Comparison of ENCODE assay signal across 17 cellular contexts in genomic region chr1:187474266-187474665, GRCh38.
A peak's percentile ranks its signal among the peaks of the same experiment; 100 is the strongest.
DNase-seq lines count a peak whose midpoint lies in the region; ATAC-seq and TF ChIP-seq lines count a peak whose summit lies in the region.
"Had no signal": no experiment of that assay in that cellular context is flagged by ENCODE, and none has a peak within 500 bp of the region (broad histone marks: within the 10 kb centered on the region; RNA-seq: fewer than 3 reads in every experiment).

No MANE protein-coding gene starts in this region.

- H3K27ac Mint-ChIP-seq in natural killer cell, result no peak overlapping the region
- H3K27ac Mint-ChIP-seq: activated CD4-positive, alpha-beta T cell treated with anti-CD3 and anti-CD28 coated beads, Interleukin-2, amount 10 ng/mL, durations not matched to agents 24 days and 14 days; dendritic cell treated with granulocyte-macrophage colony-stimulating factor and Interleukin-4, amounts not matched to agents 40 ng/mL and 50 ng/mL, for 4 days; neural progenitor cell; stimulated activated naive B cell treated with anti-CD40 and anti-IgM and Interleukin-4, amounts not matched to agents 10 μg/mL and 1 μg/mL and 100 μg/mL, for 72 hours had no signal

- ATAC-seq in natural killer cell (no peak), HG02970 (IDR thresholded peaks at IDR 0.05; ENCODE audit: low FRiP score, unreplicated experiment) (no peak)
- ATAC-seq: activated T-cell treated with anti-CD3 and anti-CD28 coated beads, Interleukin-2, amount 50 U/mL, for 4 hours; right lobe of liver; stimulated activated naive B cell treated with anti-CD40 and anti-IgM and Interleukin-4, amounts not matched to agents 10 μg/mL and 1 μg/mL and 100 μg/mL, for 72 hours had no signal

- H3K9me3 Mint-ChIP-seq in natural killer cell, result peaks cover 10 to 16% of the 10 kb centered on the region in 2 donors

- H3K4me3 Mint-ChIP-seq in natural killer cell, result no peak overlapping the region
- H3K4me3 Mint-ChIP-seq: activated CD4-positive, alpha-beta T cell treated with anti-CD3 and anti-CD28 coated beads, Interleukin-2, amount 10 ng/mL, durations not matched to agents 24 days and 14 days; activated T-cell treated with anti-CD3 and anti-CD28 coated beads, Interleukin-2, amount 50 U/mL, for 4 hours; dendritic cell treated with granulocyte-macrophage colony-stimulating factor and Interleukin-4, amounts not matched to agents 40 ng/mL and 50 ng/mL, for 4 days; neural progenitor cell; stimulated activated naive B cell treated with anti-CD40 and anti-IgM and Interleukin-4, amounts not matched to agents 10 μg/mL and 1 μg/mL and 100 μg/mL, for 72 hours had no signal

- no peaks in the 10 kb centered on the region for H3K27me3 Mint-ChIP-seq in natural killer cell (ENCODE audit: low read depth in 2 of 2)
- H3K27me3 Mint-ChIP-seq: activated CD4-positive, alpha-beta T cell treated with anti-CD3 and anti-CD28 coated beads, Interleukin-2, amount 10 ng/mL, durations not matched to agents 24 days and 14 days; dendritic cell treated with granulocyte-macrophage colony-stimulating factor and Interleukin-4, amounts not matched to agents 40 ng/mL and 50 ng/mL, for 4 days; stimulated activated naive B cell treated with anti-CD40 and anti-IgM and Interleukin-4, amounts not matched to agents 10 μg/mL and 1 μg/mL and 100 μg/mL, for 72 hours had no signal

- peaks cover 13% of the 10 kb centered on the region for H3K36me3 Mint-ChIP-seq in natural killer cell
- H3K36me3 Mint-ChIP-seq: neural progenitor cell; stimulated activated naive B cell treated with anti-CD40 and anti-IgM and Interleukin-4, amounts not matched to agents 10 μg/mL and 1 μg/mL and 100 μg/mL, for 72 hours had no signal

- H3K4me1 Mint-ChIP-seq in natural killer cell, result no peaks in the 10 kb centered on the region
- H3K4me1 Mint-ChIP-seq: activated CD4-positive, alpha-beta T cell treated with anti-CD3 and anti-CD28 coated beads, Interleukin-2, amount 10 ng/mL, durations not matched to agents 24 days and 14 days; neural progenitor cell; stimulated activated naive B cell treated with anti-CD40 and anti-IgM and Interleukin-4, amounts not matched to agents 10 μg/mL and 1 μg/mL and 100 μg/mL, for 72 hours had no signal

- DNase-seq in DMS153 (lab: John Stamatoyannopoulos, UW) (peak; percentile 24), DMS153 treated with DMSO at 0.1 percent for 48 hours (lab: John Stamatoyannopoulos, UW; ENCODE audit: unreplicated experiment) (no peak), NCI-H446 (lab: John Stamatoyannopoulos, UW) (peak; percentile 75 to 84), cardiac fibroblast (ENCODE audit: low read depth in 2 of 2) (peak; percentile 1 to 45), mucosa of gallbladder (ENCODE audit: low spot score) (peak; percentile 42), natural killer cell (no peak)
- no peak for DNase-seq in stimulated activated CD4-positive, alpha-beta T cell treated with anti-CD3 and anti-CD28 coated beads, Interleukin-1b, Interleukin-23, amount 100 ng/mL, for 48 hours
- DNase-seq: activated CD4-positive, alpha-beta T cell treated with anti-CD3 and anti-CD28 coated beads, Interleukin-2, amount 10 ng/mL, durations not matched to agents 24 days and 14 days; activated T-cell treated with anti-CD3 and anti-CD28 coated beads, Interleukin-2, amount 50 U/mL, for 4 hours; adrenal gland; NCI-H1048; right lobe of liver; stimulated activated naive B cell treated with anti-CD40 and anti-IgM and Interleukin-4, amounts not matched to agents 10 μg/mL and 1 μg/mL and 100 μg/mL, for 72 hours; upper lobe of left lung had no signal

- no peak for TF ChIP-seq CTCF in cardiac fibroblast (IDR thresholded peaks at IDR 0.05; ENCODE audit: low read depth, low read length)
- no peak for TF ChIP-seq CTCF in natural killer cell (IDR thresholded peaks at IDR 0.05)

- intact Hi-C loops in natural killer cell (cut with micrococcal nuclease), result no loop called here

- H3K4me3 ChIP-seq in cardiac fibroblast (replicated peaks in 1 of 2; ENCODE audit: low read depth in 2 of 2, low read length in 2 of 2), result no peak overlapping the region
- H3K4me3 ChIP-seq: adrenal gland, neural progenitor cell, right lobe of liver, upper lobe of left lung had no signal

Comparison
In these comparisons a context has a peak if more than half of its experiments do, and no peak if none do; other contexts are left out.
1. DNase-seq: peak in DMS153 (single experiment), NCI-H446 (2 of 2), cardiac fibroblast (2 of 2) and mucosa of gallbladder (single experiment); none in DMS153 treated with DMSO at 0.1 percent for 48 hours (single experiment), natural killer cell (single experiment) and stimulated activated CD4-positive, alpha-beta T cell treated with anti-CD3 and anti-CD28 coated beads, Interleukin-1b, Interleukin-23, amount 100 ng/mL, for 48 hours (single experiment).